11 cellular contexts compared by ENCODE assay signal in the genomic region with DNA sequence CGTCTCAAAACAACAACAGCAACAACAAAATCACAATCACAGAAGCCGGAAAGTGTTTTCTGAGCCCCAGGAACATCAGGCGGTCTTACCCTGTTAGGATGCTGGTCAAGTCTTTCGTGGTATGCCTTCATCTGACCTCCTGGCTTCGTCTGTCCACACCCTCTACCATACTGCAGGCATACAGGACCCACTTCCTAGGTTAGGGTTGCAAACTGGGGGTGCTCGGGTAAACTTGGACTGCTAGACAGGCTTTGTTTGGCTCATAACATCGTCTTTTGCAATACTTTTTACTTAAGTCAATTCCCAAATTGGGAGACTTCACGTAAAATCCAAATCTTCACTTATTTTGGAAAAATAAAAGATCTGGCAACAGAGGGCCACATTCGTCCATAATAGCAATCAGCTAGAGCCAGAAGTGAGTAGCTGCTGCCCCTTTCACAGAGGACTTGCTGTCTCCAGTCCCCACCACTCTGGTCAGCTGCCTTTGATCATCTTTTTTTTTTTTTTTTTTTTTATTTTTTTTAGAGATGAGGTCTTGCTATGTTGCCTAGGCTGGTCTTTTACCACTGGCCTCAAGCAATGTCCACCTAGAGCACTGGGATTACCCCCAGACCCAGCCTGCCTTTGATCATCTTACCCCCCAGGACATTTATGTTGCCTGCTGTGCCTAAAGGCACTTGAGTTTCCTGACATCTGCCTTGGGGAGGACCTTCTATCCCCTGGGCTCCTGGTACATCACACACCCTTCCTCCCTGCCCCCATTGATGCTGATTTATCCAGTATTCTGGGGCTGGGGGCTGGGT. TPM values are rescaled to one million over a fixed set of nuclear protein-coding genes. Genes with fewer than 3 reads are reported as not detected.
DNase-seq lines count a peak whose midpoint lies in the region; ATAC-seq and TF ChIP-seq lines count a peak whose summit lies in the region.
"Had no signal": no experiment of that assay in that cellular context is flagged by ENCODE, and none has a peak within 500 bp of the region (broad histone marks: within the 10 kb centered on the region; RNA-seq: fewer than 3 reads in every experiment).

No MANE protein-coding gene starts in this region.

- H3K4me1 ChIP-seq in mesodermal cell (ENCODE audit: control insufficient read depth, insufficient read depth, low read length, poor library complexity, severe bottlenecking), result peaks cover 44% of the 10 kb centered on the region
- peaks cover 46% of the 10 kb centered on the region for H3K4me1 ChIP-seq in stomach smooth muscle (ENCODE audit: control insufficient read depth, insufficient read depth, low read length)

- peak overlapping the region; percentile 72 for H3K27ac Mint-ChIP-seq in chondrocyte (ENCODE audit: unreplicated experiment)
- H3K27ac Mint-ChIP-seq in stimulated activated effector memory CD8-positive, alpha-beta T cell treated with anti-CD3 and anti-CD28 coated beads, Interleukin-12 subunit alpha, Interleukin-12 subunit beta, amount 100 ng/mL, for 72 hours, result no peak overlapping the region

- H3K9ac ChIP-seq in stomach smooth muscle (ENCODE audit: low read length in 2 of 2), result no peak overlapping the region

- no peak for ATAC-seq in stimulated activated effector memory CD8-positive, alpha-beta T cell treated with anti-CD3 and anti-CD28 coated beads, Interleukin-12 subunit alpha, Interleukin-12 subunit beta, amount 100 ng/mL, for 72 hours

- peak overlapping the region; percentile 69 for H3K27ac ChIP-seq in mesodermal cell (ENCODE audit: low read depth, low read length, severe bottlenecking)
- peak overlapping the region; percentile 64 for H3K27ac ChIP-seq in stomach smooth muscle (ENCODE audit: low read length)
- H3K27ac ChIP-seq: PC-9 had no signal

- H3K9me3 ChIP-seq in mesodermal cell (ENCODE audit: control insufficient read depth, low read length) (no peaks in the 10 kb centered on the region), stomach smooth muscle (ENCODE audit: control insufficient read depth in 2 of 2, low read length in 2 of 2) (no peaks in the 10 kb centered on the region)

- DNase-seq in HFF-Myc (ENCODE audit: extremely low read depth, low read depth) (no peak), chondrocyte (ENCODE audit: low spot score) (no peak), hepatic stellate cell (ENCODE audit: low spot score) (no peak), NCI-H1694 (lab: John Stamatoyannopoulos, UW) (no peak), GM19240 (ENCODE audit: insufficient read length, low spot score) (no peak)
- no peak for DNase-seq in stimulated activated effector memory CD8-positive, alpha-beta T cell treated with anti-CD3 and anti-CD28 coated beads, Interleukin-12 subunit alpha, Interleukin-12 subunit beta, amount 100 ng/mL, for 72 hours (ENCODE audit: low spot score in 2 of 2)
- DNase-seq: anterior cingulate cortex, erythroblast, PC-9 had no signal

- no peaks in the 10 kb centered on the region for H3K9me3 Mint-ChIP-seq in chondrocyte (ENCODE audit: low read depth)
- H3K9me3 Mint-ChIP-seq in stimulated activated effector memory CD8-positive, alpha-beta T cell treated with anti-CD3 and anti-CD28 coated beads, Interleukin-12 subunit alpha, Interleukin-12 subunit beta, amount 100 ng/mL, for 72 hours, result no peaks in the 10 kb centered on the region

- no peak overlapping the region for H3K4me3 Mint-ChIP-seq in chondrocyte (ENCODE audit: unreplicated experiment)
- H3K4me3 Mint-ChIP-seq in stimulated activated effector memory CD8-positive, alpha-beta T cell treated with anti-CD3 and anti-CD28 coated beads, Interleukin-12 subunit alpha, Interleukin-12 subunit beta, amount 100 ng/mL, for 72 hours, result no peak overlapping the region

- H3K36me3 Mint-ChIP-seq in chondrocyte (ENCODE audit: low read depth), result no peaks in the 10 kb centered on the region
- no peaks in the 10 kb centered on the region for H3K36me3 Mint-ChIP-seq in stimulated activated effector memory CD8-positive, alpha-beta T cell treated with anti-CD3 and anti-CD28 coated beads, Interleukin-12 subunit alpha, Interleukin-12 subunit beta, amount 100 ng/mL, for 72 hours

- H3K27me3 Mint-ChIP-seq in chondrocyte (ENCODE audit: low read depth), result no peaks in the 10 kb centered on the region

- TF ChIP-seq CTCF in HFF-Myc (IDR thresholded peaks at IDR 0.05; ENCODE audit: low read depth, low read length, missing control alignments), result no peak
- TF ChIP-seq CTCF in chondrocyte (IDR thresholded peaks at IDR 0.05), result no peak

- H3K4me3 ChIP-seq in HFF-Myc (replicated peaks; ENCODE audit: low read depth, low read length) (peak overlapping the region; percentile 12), mesodermal cell (ENCODE audit: extremely low read depth, insufficient read depth, low read length, poor library complexity, severe bottlenecking) (no peak overlapping the region), stomach smooth muscle (ENCODE audit: low read length in 2 of 2) (no peak overlapping the region)
- H3K4me3 ChIP-seq: PC-9 had no signal

- WGBS in mesodermal cell (ENCODE audit: insufficient coverage in 2 of 2), 2 experiments, result 92 to 93% methylated on average over 6 to 9 of the region's 9 CpGs

- H3K4me1 Mint-ChIP-seq in chondrocyte (ENCODE audit: low read depth), result peaks cover 83% of the 10 kb centered on the region
- H3K4me1 Mint-ChIP-seq in stimulated activated effector memory CD8-positive, alpha-beta T cell treated with anti-CD3 and anti-CD28 coated beads, Interleukin-12 subunit alpha, Interleukin-12 subunit beta, amount 100 ng/mL, for 72 hours, result peaks cover 22% of the 10 kb centered on the region

- H3K36me3 ChIP-seq in mesodermal cell (ENCODE audit: control insufficient read depth, insufficient read depth, low read length), result peaks cover 7% of the 10 kb centered on the region
- H3K36me3 ChIP-seq in stomach smooth muscle (ENCODE audit: control insufficient read depth in 2 of 2, insufficient read depth in 2 of 2, low read length in 2 of 2), result no peaks in the 10 kb centered on the region

- H3K27me3 ChIP-seq in stomach smooth muscle (ENCODE audit: control insufficient read depth in 1 of 2, insufficient read depth in 2 of 2, low read length in 2 of 2), result no peaks in the 10 kb centered on the region

RNA-seq across cellular contexts. Expression of gene CHD9, which starts 30.1 kb away (rescaled TPM):
- total RNA-seq in chondrocyte, result 68.6 to 116 TPM (median 72.7 TPM) in 3 replicates
- polyA plus RNA-seq in mesodermal cell (2013, experiment 1 of 2), result 32.8 TPM
- polyA plus RNA-seq in mesodermal cell (2013, experiment 2 of 2), result 31.9 TPM

RNA-seq across cellular contexts. Expression of gene CHD9NB, which starts 32.2 kb away (rescaled TPM):
- 0.85 to 3.1 TPM (median 1.5 TPM) in 3 replicates for total RNA-seq in chondrocyte
- polyA plus RNA-seq in mesodermal cell (2013, experiment 1 of 2), result 2.1 TPM
- polyA plus RNA-seq in mesodermal cell (2013, experiment 2 of 2), result 1.6 TPM
